Comparison of ENCODE assay signal across 29 cellular contexts in genomic region chr7:51346136-51346535, GRCh38. TPM values are rescaled to one million over a fixed set of nuclear protein-coding genes. Genes with fewer than 3 reads are reported as not detected.
A peak's percentile ranks its signal among the peaks of the same experiment; 100 is the strongest.
DNase-seq lines count a peak whose midpoint lies in the region; ATAC-seq and FAIRE-seq lines count a peak whose summit lies in the region.
"Had no signal": no experiment of that assay in that cellular context is flagged by ENCODE, and none has a peak within 500 bp of the region (broad histone marks: within the 10 kb centered on the region; RNA-seq: fewer than 3 reads in every experiment).

No MANE protein-coding gene starts in this region.

- CTCF ChIA-PET in activated CD8-positive, alpha-beta memory T cell treated with anti-CD3 and anti-CD28 coated beads, Interleukin-2, amount 10 ng/mL, durations not matched to agents 7 days and 5 days (lab: Charles Lee): no interaction called here

- H3K27me3 Mint-ChIP-seq in activated CD8-positive, alpha-beta memory T cell treated with anti-CD3 and anti-CD28 coated beads, Interleukin-2, amount 10 ng/mL, durations not matched to agents 7 days and 5 days: no peaks in the 10 kb centered on the region

- no peaks in the 10 kb centered on the region for H3K36me3 ChIP-seq in small intestine (ENCODE audit: control insufficient read depth in 2 of 2, insufficient read depth in 2 of 2, low read length in 2 of 2)
- H3K36me3 ChIP-seq: left lung, upper lobe of right lung, WERI-Rb-1 had no signal

- no peaks in the 10 kb centered on the region for H3K4me1 Mint-ChIP-seq in activated CD8-positive, alpha-beta memory T cell treated with anti-CD3 and anti-CD28 coated beads, Interleukin-2, amount 10 ng/mL, durations not matched to agents 7 days and 5 days
- H3K4me1 Mint-ChIP-seq: activated naive CD4-positive, alpha-beta T cell treated with anti-CD3 and anti-CD28 coated beads, Interleukin-2, amount 50 U/mL, for 24 hours; CD4-positive, CD25-positive, alpha-beta regulatory T cell; naive thymus-derived CD4-positive, alpha-beta T cell; stimulated activated memory B cell treated with anti-CD40 and anti-IgM and Interleukin-4, amounts not matched to agents 10 μg/mL and 1 μg/mL and 100 μg/mL, for 72 hours had no signal

- no peak overlapping the region for H3K4me3 Mint-ChIP-seq in activated CD8-positive, alpha-beta memory T cell treated with anti-CD3 and anti-CD28 coated beads, Interleukin-2, amount 10 ng/mL, durations not matched to agents 7 days and 5 days
- H3K4me3 Mint-ChIP-seq: activated naive CD4-positive, alpha-beta T cell treated with anti-CD3 and anti-CD28 coated beads, Interleukin-2, amount 50 U/mL, for 24 hours; activated T-helper 1 cell treated with anti-CD3 and anti-CD28 coated beads, Interleukin-12 subunit alpha, Interleukin-12 subunit beta, Interleukin-2, Interleukin-4 antibody, amounts not matched to agents 30 ng/mL and 10 ng/mL and 1 ng/mL, durations not matched to agents 14 hours and 24 hours and 36 hours; CD4-positive, CD25-positive, alpha-beta regulatory T cell; GM23338; naive thymus-derived CD4-positive, alpha-beta T cell; stimulated activated memory B cell treated with anti-CD40 and anti-IgM and Interleukin-4, amounts not matched to agents 10 μg/mL and 1 μg/mL and 100 μg/mL, for 72 hours had no signal

- H3K27ac Mint-ChIP-seq in activated CD8-positive, alpha-beta memory T cell treated with anti-CD3 and anti-CD28 coated beads, Interleukin-2, amount 10 ng/mL, durations not matched to agents 7 days and 5 days: no peak overlapping the region
- H3K27ac Mint-ChIP-seq: activated naive CD4-positive, alpha-beta T cell treated with anti-CD3 and anti-CD28 coated beads, Interleukin-2, amount 50 U/mL, for 24 hours; activated T-helper 1 cell treated with anti-CD3 and anti-CD28 coated beads, Interleukin-12 subunit alpha, Interleukin-12 subunit beta, Interleukin-2, Interleukin-4 antibody, amounts not matched to agents 30 ng/mL and 10 ng/mL and 1 ng/mL, durations not matched to agents 14 hours and 24 hours and 36 hours; CD4-positive, CD25-positive, alpha-beta regulatory T cell; GM23338; naive thymus-derived CD4-positive, alpha-beta T cell; stimulated activated memory B cell treated with anti-CD40 and anti-IgM and Interleukin-4, amounts not matched to agents 10 μg/mL and 1 μg/mL and 100 μg/mL, for 72 hours had no signal

- H3K4me3 ChIP-seq in small intestine (ENCODE audit: low read depth in 1 of 2, low read length in 2 of 2): no peak overlapping the region
- H3K4me3 ChIP-seq: GM23338, left lung, upper lobe of right lung had no signal

- H3K9me3 ChIP-seq in small intestine (ENCODE audit: control insufficient read depth, low read depth): no peaks in the 10 kb centered on the region
- H3K9me3 ChIP-seq: left lung, SK-N-SH, upper lobe of right lung had no signal

- H3K27me3 ChIP-seq in small intestine (ENCODE audit: control insufficient read depth in 2 of 2, insufficient read depth in 2 of 2, low read length in 2 of 2): no peaks in the 10 kb centered on the region
- H3K27me3 ChIP-seq: left lung, upper lobe of right lung had no signal

- no peak for FAIRE-seq in small intestine (lab: Jason Lieb, UNC)
- FAIRE-seq: GM18507 had no signal

- H3K36me3 Mint-ChIP-seq in activated CD8-positive, alpha-beta memory T cell treated with anti-CD3 and anti-CD28 coated beads, Interleukin-2, amount 10 ng/mL, durations not matched to agents 7 days and 5 days: no peaks in the 10 kb centered on the region
- H3K36me3 Mint-ChIP-seq: activated naive CD4-positive, alpha-beta T cell treated with anti-CD3 and anti-CD28 coated beads, Interleukin-2, amount 50 U/mL, for 24 hours; CD4-positive, CD25-positive, alpha-beta regulatory T cell; naive thymus-derived CD4-positive, alpha-beta T cell; stimulated activated memory B cell treated with anti-CD40 and anti-IgM and Interleukin-4, amounts not matched to agents 10 μg/mL and 1 μg/mL and 100 μg/mL, for 72 hours had no signal

- DNase-seq in NCI-H1105 treated with DMSO at 0.1 percent for 48 hours (lab: John Stamatoyannopoulos, UW) (peak; percentile 15), NCI-H1105 (lab: John Stamatoyannopoulos, UW) (no peak), NCI-H2171 treated with DMSO at 0.1 percent for 48 hours (lab: John Stamatoyannopoulos, UW) (peak; percentile 95), NCI-H748 treated with DMSO at 0.1 percent for 48 hours (lab: John Stamatoyannopoulos, UW) (peak; percentile 52), small intestine (peak; percentile 18), HuH-7.5 (ENCODE audit: low spot score) (no peak)
- DNase-seq in activated CD8-positive, alpha-beta memory T cell treated with anti-CD3 and anti-CD28 coated beads, Interleukin-2, amount 10 ng/mL, durations not matched to agents 7 days and 5 days: no peak
- DNase-seq: activated CD4-positive, alpha-beta T cell treated with anti-CD3 and anti-CD28 coated beads, Interleukin-2, amount 50 U/mL, for 1 hour; anterior cingulate cortex; caudate nucleus; CD4-positive, CD25-positive, alpha-beta regulatory T cell; dermis blood vessel endothelial cell; GDM1; Kasumi-1; left lung; naive thymus-derived CD4-positive, alpha-beta T cell; NCI-H446 treated with DMSO at 0.1 percent for 48 hours; retina; SK-N-SH; upper lobe of right lung; WERI-Rb-1 had no signal

- ATAC-seq in activated CD8-positive, alpha-beta memory T cell treated with anti-CD3 and anti-CD28 coated beads, Interleukin-2, amount 10 ng/mL, durations not matched to agents 7 days and 5 days: no peak
- ATAC-seq in GM18868 (IDR thresholded peaks at IDR 0.05; ENCODE audit: unreplicated experiment): no peak
- ATAC-seq: GM23338; left lung; naive thymus-derived CD4-positive, alpha-beta T cell; stimulated activated memory B cell treated with anti-CD40 and anti-IgM and Interleukin-4, amounts not matched to agents 10 μg/mL and 1 μg/mL and 100 μg/mL, for 72 hours; upper lobe of right lung had no signal

- H3K9me3 Mint-ChIP-seq in activated CD8-positive, alpha-beta memory T cell treated with anti-CD3 and anti-CD28 coated beads, Interleukin-2, amount 10 ng/mL, durations not matched to agents 7 days and 5 days (ENCODE audit: low read depth): no peaks in the 10 kb centered on the region
- H3K9me3 Mint-ChIP-seq: activated naive CD4-positive, alpha-beta T cell treated with anti-CD3 and anti-CD28 coated beads, Interleukin-2, amount 50 U/mL, for 24 hours; activated T-helper 1 cell treated with anti-CD3 and anti-CD28 coated beads, Interleukin-12 subunit alpha, Interleukin-12 subunit beta, Interleukin-2, Interleukin-4 antibody, amounts not matched to agents 30 ng/mL and 10 ng/mL and 1 ng/mL, durations not matched to agents 14 hours and 24 hours and 36 hours; GM23338 had no signal

- no peak overlapping the region for H3K27ac ChIP-seq in small intestine (ENCODE audit: low read depth in 1 of 2, low read length in 1 of 2)
- H3K27ac ChIP-seq: 22Rv1, left lung, upper lobe of right lung, WERI-Rb-1 had no signal

- 16 to 53% (median 42%) methylated on average over 4 of the region's 4 CpGs for WGBS in small intestine, 3 donors

- H3K4me1 ChIP-seq in small intestine (ENCODE audit: control insufficient read depth in 2 of 2, insufficient read depth in 1 of 2, low read depth in 1 of 2, low read length in 1 of 2): peaks cover 0 to 2% of the 10 kb centered on the region in 2 donors
- H3K4me1 ChIP-seq: left lung, upper lobe of right lung had no signal

RNA-seq across cellular contexts. Expression of gene COBL, which starts 29.5 kb away (rescaled TPM):
- 10 to 100 TPM in 2 of 3 donors, 1 to 10 TPM in 1; 8.4 to 34.2 (median 30.8) TPM for polyA plus RNA-seq in small intestine
- not detected for total RNA-seq in activated CD8-positive, alpha-beta memory T cell treated with anti-CD3 and anti-CD28 coated beads, Interleukin-2, amount 10 ng/mL, durations not matched to agents 7 days and 5 days
- total RNA-seq: activated T-helper 1 cell treated with anti-CD3 and anti-CD28 coated beads, Interleukin-12 subunit alpha, Interleukin-12 subunit beta, Interleukin-2, Interleukin-4 antibody, amounts not matched to agents 30 ng/mL and 10 ng/mL and 1 ng/mL, durations not matched to agents 14 hours and 24 hours and 36 hours; T-helper 2 cell treated with Interferon-gamma antibody and Interleukin-4, amounts not matched to agents 100 ng/mL and 5 ng/mL, for 36 hours had no signal
- polyA plus RNA-seq: naive thymus-derived CD4-positive, alpha-beta T cell had no signal

Comparison
In these comparisons a context has a peak if more than half of its experiments do, and no peak if none do; other contexts are left out.
1. DNase-seq: peak in NCI-H1105 treated with DMSO at 0.1 percent for 48 hours (single experiment), NCI-H2171 treated with DMSO at 0.1 percent for 48 hours (single experiment), NCI-H748 treated with DMSO at 0.1 percent for 48 hours (single experiment) and small intestine (single experiment); none in NCI-H1105 (single experiment), activated CD8-positive, alpha-beta memory T cell treated with anti-CD3 and anti-CD28 coated beads, Interleukin-2, amount 10 ng/mL, durations not matched to agents 7 days and 5 days (single experiment) and HuH-7.5 (single experiment).